Comparison of ENCODE assay signal across 1 cellular context in genomic region chr19:18879579-18880373, GRCh38.
TF ChIP-seq lines count a peak whose summit lies in the region.

No MANE protein-coding gene starts in this region.

TF ChIP-seq in SK-N-SH treated with all-trans-retinoic acid at 6 μM for 48 hours, 23 proteins besides CTCF, POLR2A, EP300 and RAD21 (continued from another document):
- TF ChIP-seq TSHZ2 (CRISPR knock-in tag; IDR thresholded peaks at IDR 0.05) (no peak), BACH2 (CRISPR knock-in tag; IDR thresholded peaks at IDR 0.05; ENCODE audit: borderline replicate concordance) (no peak), ZFP30 (CRISPR knock-in tag; IDR thresholded peaks at IDR 0.05) (no peak), CSDC2 (CRISPR knock-in tag; IDR thresholded peaks at IDR 0.05) (no peak), ESRRG (CRISPR knock-in tag; IDR thresholded peaks at IDR 0.05) (no peak), RARB (CRISPR knock-in tag; IDR thresholded peaks at IDR 0.05) (no peak), TOX (CRISPR knock-in tag; IDR thresholded peaks at IDR 0.05; ENCODE audit: borderline replicate concordance) (no peak), ZNF70 (CRISPR knock-in tag; IDR thresholded peaks at IDR 0.05) (no peak), POU6F1 (CRISPR knock-in tag; IDR thresholded peaks at IDR 0.05; ENCODE audit: borderline replicate concordance, low read depth) (no peak), SNAI2 (CRISPR knock-in tag; IDR thresholded peaks at IDR 0.05) (no peak)
TF ChIP-seq in SK-N-SH treated with all-trans-retinoic acid at 6 μM for 48 hours: peak in this region for 0.
